Comparison of ENCODE assay signal across 8 cellular contexts in the genomic region with DNA sequence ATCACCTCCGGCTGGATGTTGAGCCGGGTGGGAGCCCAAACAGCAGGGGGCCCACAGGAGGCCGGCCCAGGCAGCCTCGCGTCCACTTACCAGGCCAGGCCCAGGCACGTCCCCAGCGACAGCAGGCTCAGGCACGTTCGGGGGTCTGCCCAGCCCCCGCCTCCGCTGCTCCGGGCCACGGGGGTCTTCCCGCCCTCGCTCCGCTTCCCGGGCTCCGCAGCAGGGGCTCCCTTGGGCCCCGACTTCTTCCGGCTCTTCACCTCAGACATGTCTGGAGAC. TPM values are rescaled to one million over a fixed set of nuclear protein-coding genes. Genes with fewer than 3 reads are reported as not detected.
DNase-seq lines count a peak whose midpoint lies in the region; ATAC-seq and TF ChIP-seq lines count a peak whose summit lies in the region.

No MANE protein-coding gene starts in this region.

- peak overlapping the region; percentile 98 for H2BK5ac ChIP-seq in neuronal stem cell (ENCODE audit: low read length)

- H2BK15ac ChIP-seq in neuronal stem cell (ENCODE audit: low read length): peak overlapping the region; percentile 89

- H2BK120ac ChIP-seq in neuronal stem cell (ENCODE audit: low read depth, low read length): no peak overlapping the region

- H3K27ac ChIP-seq in SJSA1: peak overlapping the region; percentile 89
- peak overlapping the region; percentile 99 for H3K27ac ChIP-seq in neuronal stem cell (replicated peaks; ENCODE audit: low read length)

- H2AK5ac ChIP-seq in neuronal stem cell (ENCODE audit: low read depth, low read length): peak overlapping the region; percentile 84

- CTCF ChIA-PET in AG04449 (lab: Yijun Ruan, JAX): interaction anchor here (0.8 to 1.7 kb wide), 8 partner anchors 8 to 153 kb away, joined by 3 to 6 read pairs (median 4); no protein-coding TSS in a partner anchor

- peaks cover 41% of the 10 kb centered on the region for H3K36me3 ChIP-seq in SJSA1
- peaks cover 1 to 49% of the 10 kb centered on the region in 2 donors for H3K36me3 ChIP-seq in neuronal stem cell (replicated peaks in 1 of 2; ENCODE audit: control insufficient read depth in 2 of 2, insufficient read depth in 2 of 2, low read length in 2 of 2)

- H3K4me2 ChIP-seq in neuronal stem cell (ENCODE audit: insufficient read depth, low read length, poor library complexity, severe bottlenecking): peak overlapping the region; percentile 57

- H3K4me1 ChIP-seq in SJSA1 (replicated peaks) (peaks cover 6% of the 10 kb centered on the region), neuronal stem cell (ENCODE audit: control insufficient read depth in 2 of 2, insufficient read depth in 1 of 2, low read depth in 1 of 2, low read length in 2 of 2) (no peaks in the 10 kb centered on the region)

- H3K18ac ChIP-seq in neuronal stem cell (ENCODE audit: low read length): peak overlapping the region; percentile 97

- peak overlapping the region; percentile 92 for H3K9ac ChIP-seq in neuronal stem cell (ENCODE audit: low read depth, low read length, poor library complexity)

- no peak for TF ChIP-seq CTCF in AG04449 (IDR thresholded peaks at IDR 0.05; ENCODE audit: insufficient read depth, low read length, missing control alignments)
- TF ChIP-seq CTCF in epithelial cell of proximal tubule (conservative IDR thresholded peaks at IDR 0.05; ENCODE audit: low read depth, low read length): no peak

- DNase-seq in AG04449 (ENCODE audit: low read depth, low spot score) (no peak), SJSA1 (ENCODE audit: low read depth in 1 of 2, low spot score in 2 of 2) (peak; percentile 64 to 88), epithelial cell of proximal tubule (ENCODE audit: low read depth) (no peak), neuronal stem cell (ENCODE audit: low spot score) (no peak), HK-2 (ENCODE audit: unreplicated experiment) (no peak), NCI-H2081 treated with DMSO at 0.1 percent for 48 hours (lab: John Stamatoyannopoulos, UW) (no peak)

- H3K27me3 ChIP-seq in SJSA1 (replicated peaks) (no peaks in the 10 kb centered on the region), neuronal stem cell (ENCODE audit: control insufficient read depth in 3 of 3, insufficient read depth in 3 of 3, low read depth in 1 of 3, low read length in 3 of 3) (no peaks in the 10 kb centered on the region)

- H3K9me3 ChIP-seq in SJSA1 (replicated peaks) (no peaks in the 10 kb centered on the region), neuronal stem cell (replicated peaks in 1 of 2; ENCODE audit: control insufficient read depth in 2 of 2, insufficient read depth in 1 of 2, low read depth in 1 of 2, low read length in 2 of 2) (peaks cover 0 to 5% of the 10 kb centered on the region in 2 donors)

- no peak overlapping the region for H3K4ac ChIP-seq in neuronal stem cell (ENCODE audit: low read length)

- peaks cover 2% of the 10 kb centered on the region for H3K79me1 ChIP-seq in neuronal stem cell (ENCODE audit: low read depth, low read length)

- no peak overlapping the region for H4K91ac ChIP-seq in neuronal stem cell (ENCODE audit: low read depth, low read length, poor library complexity)

- peak overlapping the region; percentile 94 for H3K14ac ChIP-seq in neuronal stem cell (ENCODE audit: low read length)

- H2BK12ac ChIP-seq in neuronal stem cell (ENCODE audit: low read length): no peak overlapping the region

- H3K23ac ChIP-seq in neuronal stem cell (ENCODE audit: low read depth, low read length, poor library complexity): peak overlapping the region; percentile 93

- peak; percentile 27 for ATAC-seq in GM18511 (IDR thresholded peaks at IDR 0.05; ENCODE audit: unreplicated experiment)
- peak; percentile 24 for ATAC-seq in HG02943 (IDR thresholded peaks at IDR 0.05; ENCODE audit: low read depth, unreplicated experiment)

- H3K4me3 ChIP-seq in AG04449 (ENCODE audit: low read depth, low read length): peak overlapping the region; percentile 92
- peak overlapping the region; percentile 79 for H3K4me3 ChIP-seq in SJSA1
- peak overlapping the region; percentile 89 for H3K4me3 ChIP-seq in epithelial cell of proximal tubule (ENCODE audit: low read depth, low read length)
- peak overlapping the region; percentile 90 to 99 for H3K4me3 ChIP-seq in neuronal stem cell (ENCODE audit: low read length in 2 of 2)

- POLR2A ChIA-PET in AG04449 (lab: Yijun Ruan, JAX): interaction anchor here (0.7 to 1.6 kb wide), 4 partner anchors 8 to 51 kb away, joined by 3 to 5 read pairs (median 4); a partner anchor contains a TSS

- no peak overlapping the region for H4K8ac ChIP-seq in neuronal stem cell (ENCODE audit: low read depth, low read length)

- no CpG with 5 or more reads among the region's 20 CpGs for WGBS in neuronal stem cell (ENCODE audit: extremely low coverage in 2 of 2, insufficient read length in 2 of 2, insufficient replicate concordance in 1 of 2), 2 donors

- H2AFZ ChIP-seq in neuronal stem cell (ENCODE audit: low read length): peak overlapping the region; percentile 85

RNA-seq across cellular contexts. Expression of a gene that starts 0.2 kb away (rescaled TPM):
- total RNA-seq in SJSA1 (2014; rRNA removed; shearing (Covaris generic)): 86.0 and 103 TPM in 2 replicates
- total RNA-seq in epithelial cell of proximal tubule: 48.3 and 48.7 TPM in 2 replicates
- 40.3 TPM for polyA plus RNA-seq in neuronal stem cell (2013, experiment 1 of 2)
- polyA plus RNA-seq in neuronal stem cell (2013, experiment 2 of 2): 40.5 TPM

RNA-seq across cellular contexts. Expression of a gene that starts 0.7 kb away (rescaled TPM):
- total RNA-seq in SJSA1 (2014; rRNA removed; shearing (Covaris generic)): 25.4 and 41.4 TPM in 2 replicates
- total RNA-seq in epithelial cell of proximal tubule: 13.9 and 16.6 TPM in 2 replicates
- polyA plus RNA-seq in neuronal stem cell (2013, experiment 1 of 2): 16.6 TPM
- polyA plus RNA-seq in neuronal stem cell (2013, experiment 2 of 2): 17.0 TPM

RNA-seq across cellular contexts. Expression of a gene that starts 50.9 kb away (rescaled TPM):
- 907 and 1,192 TPM in 2 replicates for total RNA-seq in SJSA1 (2014; rRNA removed; shearing (Covaris generic))
- total RNA-seq in epithelial cell of proximal tubule: 671 and 903 TPM in 2 replicates
- polyA plus RNA-seq in neuronal stem cell (2013, experiment 1 of 2): 762 TPM
- polyA plus RNA-seq in neuronal stem cell (2013, experiment 2 of 2): 724 TPM

Comparison
In these comparisons a context has a peak if more than half of its experiments do, and no peak if none do; other contexts are left out.
1. DNase-seq: peak in SJSA1 (2 of 2); none in AG04449 (single experiment), epithelial cell of proximal tubule (single experiment), neuronal stem cell (single experiment), HK-2 (single experiment) and NCI-H2081 treated with DMSO at 0.1 percent for 48 hours (single experiment).
2. Peak in every context shown above with its lines, with median percentiles within 50 percentile points of each other: H3K4me3 ChIP-seq.